ENCODE assay signal across 14 cellular contexts in genomic region chr3:6578526-6578925, GRCh38.
DNase-seq lines count a peak whose midpoint lies in the region; ATAC-seq, FAIRE-seq and TF ChIP-seq lines count a peak whose summit lies in the region.
"Had no signal": no experiment of that assay in that cellular context is flagged by ENCODE, and none has a peak within 500 bp of the region (broad histone marks: within the 10 kb centered on the region; RNA-seq: fewer than 3 reads in every experiment).

No MANE protein-coding gene starts in this region.

- CTCF ChIA-PET in activated CD8-positive, alpha-beta T cell treated with anti-CD3 and anti-CD28 coated beads, Interleukin-2, amount 10 ng/mL, durations not matched to agents 7 days and 5 days (lab: Charles Lee) = no interaction called here

- peaks cover 5% of the 10 kb centered on the region for H3K9me3 Mint-ChIP-seq in activated CD8-positive, alpha-beta T cell treated with anti-CD3 and anti-CD28 coated beads, Interleukin-2, amount 10 ng/mL, durations not matched to agents 7 days and 5 days (ENCODE audit: insufficient read depth)

- TF ChIP-seq CTCF in bronchial epithelial cell (IDR thresholded peaks at IDR 0.05; ENCODE audit: insufficient read depth, low read length, severe bottlenecking) (no peak), fibroblast of villous mesenchyme (IDR thresholded peaks at IDR 0.05; ENCODE audit: insufficient read depth, low read depth, low read length) (no peak)

- no peaks in the 10 kb centered on the region for H3K36me3 ChIP-seq in bronchial epithelial cell (ENCODE audit: control insufficient read depth, insufficient read depth, low read length)

- FAIRE-seq in bronchial epithelial cell (lab: Jason Lieb, UNC) = no peak
- FAIRE-seq: D721Med had no signal

- H3K27me3 Mint-ChIP-seq in activated CD8-positive, alpha-beta T cell treated with anti-CD3 and anti-CD28 coated beads, Interleukin-2, amount 10 ng/mL, durations not matched to agents 7 days and 5 days (ENCODE audit: low read depth) = no peaks in the 10 kb centered on the region

- H3K27ac Mint-ChIP-seq in activated CD8-positive, alpha-beta T cell treated with anti-CD3 and anti-CD28 coated beads, Interleukin-2, amount 10 ng/mL, durations not matched to agents 7 days and 5 days = no peak overlapping the region
- H3K27ac Mint-ChIP-seq: CD14-positive monocyte; CD8-positive, alpha-beta T cell; HFFc6 had no signal

- H3K27me3 ChIP-seq in bronchial epithelial cell (ENCODE audit: control insufficient read depth, insufficient read depth, low read length) = no peaks in the 10 kb centered on the region

- H3K4me3 Mint-ChIP-seq in activated CD8-positive, alpha-beta T cell treated with anti-CD3 and anti-CD28 coated beads, Interleukin-2, amount 10 ng/mL, durations not matched to agents 7 days and 5 days = no peak overlapping the region
- H3K4me3 Mint-ChIP-seq: CD14-positive monocyte; CD8-positive, alpha-beta T cell; HFFc6 had no signal

- H3K36me3 Mint-ChIP-seq in activated CD8-positive, alpha-beta T cell treated with anti-CD3 and anti-CD28 coated beads, Interleukin-2, amount 10 ng/mL, durations not matched to agents 7 days and 5 days (ENCODE audit: low read depth) = no peaks in the 10 kb centered on the region
- H3K36me3 Mint-ChIP-seq: CD14-positive monocyte; CD8-positive, alpha-beta T cell had no signal

- H3K4me3 ChIP-seq in bronchial epithelial cell (ENCODE audit: low read depth, low read length) (no peak overlapping the region), fibroblast of villous mesenchyme (ENCODE audit: low read depth, low read length) (no peak overlapping the region)

- peak; percentile 9 for DNase-seq in DMS53 (lab: John Stamatoyannopoulos, UW)
- DNase-seq in DMS53 treated with DMSO at 0.1 percent for 48 hours (lab: John Stamatoyannopoulos, UW; ENCODE audit: unreplicated experiment) = no peak
- peak; percentile 80 for DNase-seq in bronchial epithelial cell (ENCODE audit: low read depth)
- DNase-seq in fibroblast of villous mesenchyme (ENCODE audit: low read depth) = peak; percentile 3
- DNase-seq in activated CD8-positive, alpha-beta T cell treated with anti-CD3 and anti-CD28 coated beads, Interleukin-2, amount 10 ng/mL, durations not matched to agents 7 days and 5 days = no peak
- DNase-seq: CD8-positive, alpha-beta T cell; COR-L47; DMS153; HCEC 1CT; HFFc6 had no signal

- H3K4me1 Mint-ChIP-seq in activated CD8-positive, alpha-beta T cell treated with anti-CD3 and anti-CD28 coated beads, Interleukin-2, amount 10 ng/mL, durations not matched to agents 7 days and 5 days (ENCODE audit: low read depth) = no peaks in the 10 kb centered on the region
- H3K4me1 Mint-ChIP-seq: CD14-positive monocyte had no signal

- POLR2A ChIA-PET in activated CD8-positive, alpha-beta T cell treated with anti-CD3 and anti-CD28 coated beads, Interleukin-2, amount 10 ng/mL, durations not matched to agents 7 days and 5 days (lab: Charles Lee) = no interaction called here

- ATAC-seq in HG03108 (IDR thresholded peaks at IDR 0.05; ENCODE audit: unreplicated experiment) = no peak
- no peak for ATAC-seq in HG03097 (IDR thresholded peaks at IDR 0.05; ENCODE audit: low FRiP score, unreplicated experiment)
- no peak for ATAC-seq in activated CD8-positive, alpha-beta T cell treated with anti-CD3 and anti-CD28 coated beads, Interleukin-2, amount 10 ng/mL, durations not matched to agents 7 days and 5 days
- ATAC-seq: CD8-positive, alpha-beta T cell had no signal

Comparison
In these comparisons a context has a peak if more than half of its experiments do, and no peak if none do; other contexts are left out.
1. DNase-seq: peak in DMS53 (single experiment), bronchial epithelial cell (single experiment) and fibroblast of villous mesenchyme (single experiment); none in DMS53 treated with DMSO at 0.1 percent for 48 hours (single experiment) and activated CD8-positive, alpha-beta T cell treated with anti-CD3 and anti-CD28 coated beads, Interleukin-2, amount 10 ng/mL, durations not matched to agents 7 days and 5 days (single experiment).